10 cellular contexts compared by ENCODE assay signal in the genomic region with DNA sequence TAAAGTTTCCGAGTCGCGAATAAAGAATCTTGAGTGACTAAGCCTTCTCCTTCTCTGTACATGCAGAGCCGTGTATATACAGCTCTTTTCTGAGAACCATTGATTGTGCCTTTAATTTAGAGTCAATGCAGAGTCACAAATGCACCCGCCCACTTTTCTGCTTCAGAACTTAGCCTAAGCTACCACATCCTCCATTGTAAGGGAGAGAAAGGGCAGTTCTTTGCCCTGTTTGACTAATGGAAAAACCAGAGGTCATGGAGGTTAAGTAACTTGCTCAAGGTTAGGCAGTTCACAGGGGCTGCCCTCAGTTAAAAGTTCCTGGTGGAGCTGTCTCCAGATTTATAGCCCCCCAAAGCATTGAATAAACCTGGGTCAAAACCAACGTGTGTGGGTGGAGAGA.
A peak's percentile ranks its signal among the peaks of the same experiment; 100 is the strongest.
DNase-seq lines count a peak whose midpoint lies in the region; ATAC-seq and TF ChIP-seq lines count a peak whose summit lies in the region.
"Had no signal": no experiment of that assay in that cellular context is flagged by ENCODE, and none has a peak within 500 bp of the region (broad histone marks: within the 10 kb centered on the region; RNA-seq: fewer than 3 reads in every experiment).

No MANE protein-coding gene starts in this region.

- H2AFZ ChIP-seq in smooth muscle cell (ENCODE audit: low read depth): peak overlapping the region; percentile 20

- no peaks in the 10 kb centered on the region for H3K79me2 ChIP-seq in smooth muscle cell (ENCODE audit: low read depth)

- in situ Hi-C loops in brain microvascular endothelial cell (cut with HindIII; ENCODE audit: low pct_ligation_motif_present, low sequenced_read_pairs): no loop called here

- no peak overlapping the region for H3K4me2 ChIP-seq in smooth muscle cell

- 74% methylated on average over 6 of the region's 6 CpGs for WGBS in smooth muscle cell (ENCODE audit: low lambda C conversion rate)
- 82 to 91% methylated on average over 6 of the region's 6 CpGs for WGBS in body of pancreas, 2 donors

- H3K4me3 ChIP-seq in brain microvascular endothelial cell (ENCODE audit: low read depth, low read length) (no peak overlapping the region), smooth muscle cell (no peak overlapping the region), body of pancreas (no peak overlapping the region)

- no peak for TF ChIP-seq CTCF in brain microvascular endothelial cell (IDR thresholded peaks at IDR 0.05; ENCODE audit: low read depth, low read length, missing control alignments)
- TF ChIP-seq CTCF in smooth muscle cell (IDR thresholded peaks at IDR 0.05; ENCODE audit: borderline replicate concordance, insufficient read depth, poor library complexity, severe bottlenecking): no peak
- no peak for TF ChIP-seq CTCF in body of pancreas (IDR thresholded peaks at IDR 0.05)

- H3K36me3 ChIP-seq in brain microvascular endothelial cell (replicated peaks) (no peaks in the 10 kb centered on the region), smooth muscle cell (ENCODE audit: low read depth) (no peaks in the 10 kb centered on the region), body of pancreas (replicated peaks in 1 of 2; ENCODE audit: insufficient read depth in 1 of 2, low read depth in 2 of 2) (no peaks in the 10 kb centered on the region)

- peaks cover 25% of the 10 kb centered on the region for H3F3A ChIP-seq in smooth muscle cell (ENCODE audit: low read depth)

- DNase-seq in EL: peak; percentile 23
- DNase-seq in HCEC 1CT: peak; percentile 54
- no peak for DNase-seq in brain microvascular endothelial cell
- no peak for DNase-seq in smooth muscle cell (lab: John Stamatoyannopoulos, UW; ENCODE audit: unreplicated experiment)
- DNase-seq in body of pancreas: no peak
- no peak for DNase-seq in cerebellar cortex (ENCODE audit: low spot score)
- DNase-seq: amygdala; CD8-positive, alpha-beta memory T cell; NCI-H2171 had no signal

- H3K9me3 ChIP-seq in smooth muscle cell (replicated peaks; ENCODE audit: low read depth): no peaks in the 10 kb centered on the region
- H3K9me3 ChIP-seq in body of pancreas: no peaks in the 10 kb centered on the region

- peaks cover 32% of the 10 kb centered on the region for H3K4me1 ChIP-seq in smooth muscle cell (ENCODE audit: low read depth)
- peaks cover 30% of the 10 kb centered on the region for H3K4me1 ChIP-seq in body of pancreas

- no peak for TF ChIP-seq POLR2A in body of pancreas (IDR thresholded peaks at IDR 0.05)

- H4K20me1 ChIP-seq in smooth muscle cell (ENCODE audit: low read depth): no peaks in the 10 kb centered on the region

- intact Hi-C loops in body of pancreas (cut with DNase I): no loop called here

- no peak for ATAC-seq in body of pancreas
- no peak for ATAC-seq in HG03097 (IDR thresholded peaks at IDR 0.05; ENCODE audit: low FRiP score, unreplicated experiment)

- no peak overlapping the region for H3K9ac ChIP-seq in smooth muscle cell (ENCODE audit: low read depth)

- H3K27ac ChIP-seq in brain microvascular endothelial cell: peak overlapping the region; percentile 1
- peak overlapping the region; percentile 96 for H3K27ac ChIP-seq in smooth muscle cell (ENCODE audit: low read depth)
- H3K27ac ChIP-seq in body of pancreas: no peak overlapping the region

- H3K27me3 ChIP-seq in brain microvascular endothelial cell (replicated peaks) (no peaks in the 10 kb centered on the region), smooth muscle cell (ENCODE audit: low read depth) (no peaks in the 10 kb centered on the region), body of pancreas (no peaks in the 10 kb centered on the region)

Comparison
In these comparisons a context has a peak if more than half of its experiments do, and no peak if none do; other contexts are left out.
1. DNase-seq: peak in EL (single experiment) and HCEC 1CT (single experiment); none in brain microvascular endothelial cell (single experiment), smooth muscle cell (single experiment), body of pancreas (0 of 4) and cerebellar cortex (single experiment).
2. H3K27ac ChIP-seq: peak in brain microvascular endothelial cell (single experiment) and smooth muscle cell (single experiment); none in body of pancreas (0 of 4).